2 cellular contexts compared by ENCODE assay signal in genomic region chr6:44918893-44919292, GRCh38.
TF ChIP-seq lines count a peak whose summit lies in the region.

No MANE protein-coding gene starts in this region.

TF ChIP-seq in HepG2, 621 proteins besides CTCF, POLR2A, EP300 and RAD21 (continued from another document):
- peak; percentile 59; the same call in 1 of the 2 replicates for TF ChIP-seq MAFG (CRISPR knock-in tag; IDR thresholded peaks at IDR 0.05)

TF ChIP-seq in H1, 55 proteins besides CTCF, POLR2A, EP300 and RAD21 (continued from another document):
- TF ChIP-seq CTBP2 (IDR thresholded peaks at IDR 0.05; ENCODE audit: borderline replicate concordance, insufficient read depth, insufficient read length, low read length): no peak
- TF ChIP-seq MAFK (IDR thresholded peaks at IDR 0.05; ENCODE audit: low read depth, low read length): peak; percentile 74; the same call in 1 of the 2 replicates
